Comparison of ENCODE assay signal across 21 cellular contexts in genomic region chr2:86283461-86284030, GRCh38. TPM values are rescaled to one million over a fixed set of nuclear protein-coding genes. Genes with fewer than 3 reads are reported as not detected.
A peak's percentile ranks its signal among the peaks of the same experiment; 100 is the strongest.
DNase-seq lines count a peak whose midpoint lies in the region; TF ChIP-seq lines count a peak whose summit lies in the region.
"Had no signal": no experiment of that assay in that cellular context is flagged by ENCODE, and none has a peak within 500 bp of the region (broad histone marks: within the 10 kb centered on the region; RNA-seq: fewer than 3 reads in every experiment).

No MANE protein-coding gene starts in this region.

- no peak for TF ChIP-seq CTCF in progenitor cell of endocrine pancreas (IDR thresholded peaks at IDR 0.05; ENCODE audit: unreplicated experiment)

- H2BK15ac ChIP-seq in mesenchymal stem cell (ENCODE audit: low read depth, poor library complexity, severe bottlenecking), result no peak overlapping the region

- H3K4me3 Mint-ChIP-seq in progenitor cell of endocrine pancreas (ENCODE audit: low read depth) (no peak overlapping the region), immature natural killer cell (no peak overlapping the region)
- H3K4me3 Mint-ChIP-seq: activated naive CD4-positive, alpha-beta T cell treated with anti-CD3 and anti-CD28 coated beads, Interleukin-2, amount 50 U/mL, for 24 hours; CD4-positive, alpha-beta memory T cell had no signal

- H3K9me3 ChIP-seq in mesenchymal stem cell (ENCODE audit: control insufficient read depth, low read length), result no peaks in the 10 kb centered on the region
- H3K9me3 ChIP-seq: pancreas, Peyer's patch had no signal

- no peak overlapping the region for H2AK5ac ChIP-seq in mesenchymal stem cell (ENCODE audit: low read length, severe bottlenecking)

- H3K36me3 Mint-ChIP-seq in progenitor cell of endocrine pancreas (ENCODE audit: insufficient read depth) (no peaks in the 10 kb centered on the region), immature natural killer cell (no peaks in the 10 kb centered on the region)
- H3K36me3 Mint-ChIP-seq: activated naive CD4-positive, alpha-beta T cell treated with anti-CD3 and anti-CD28 coated beads, Interleukin-2, amount 50 U/mL, for 24 hours; CD4-positive, alpha-beta memory T cell had no signal

- H2BK120ac ChIP-seq in mesenchymal stem cell (ENCODE audit: low read depth, low read length), result no peak overlapping the region

- H3K9ac ChIP-seq in mesenchymal stem cell (ENCODE audit: low read length), result no peak overlapping the region
- H3K9ac ChIP-seq: KMS-11 had no signal

- H3K23ac ChIP-seq in mesenchymal stem cell (ENCODE audit: low read length in 2 of 2), result no peak overlapping the region

- H3K14ac ChIP-seq in mesenchymal stem cell (ENCODE audit: low read length in 2 of 2), result no peak overlapping the region

- peak overlapping the region; percentile 18 for H3K27ac Mint-ChIP-seq in progenitor cell of endocrine pancreas
- H3K27ac Mint-ChIP-seq in immature natural killer cell, result no peak overlapping the region
- H3K27ac Mint-ChIP-seq: activated naive CD4-positive, alpha-beta T cell treated with anti-CD3 and anti-CD28 coated beads, Interleukin-2, amount 50 U/mL, for 24 hours; CD4-positive, alpha-beta memory T cell had no signal

- H2BK5ac ChIP-seq in mesenchymal stem cell (ENCODE audit: low read depth, low read length, poor library complexity, severe bottlenecking), result no peak overlapping the region

- H2BK12ac ChIP-seq in mesenchymal stem cell (ENCODE audit: low read length in 2 of 2), result no peak overlapping the region

- no peak overlapping the region for H2AFZ ChIP-seq in mesenchymal stem cell (ENCODE audit: low read depth, low read length)

- DNase-seq in ACHN, result peak; percentile 83
- DNase-seq in NCI-H69 (lab: John Stamatoyannopoulos, UW), result peak; percentile 5
- DNase-seq in glomerular visceral epithelial cell (ENCODE audit: extremely low spot score), result peak; percentile 64
- DNase-seq in progenitor cell of endocrine pancreas (ENCODE audit: low spot score, unreplicated experiment), result no peak
- no peak for DNase-seq in mesenchymal stem cell
- no peak for DNase-seq in DMS153 (lab: John Stamatoyannopoulos, UW)
- DNase-seq in SKM-1 (lab: John Stamatoyannopoulos, UW; ENCODE audit: unreplicated experiment), result no peak
- no peak for DNase-seq in immature natural killer cell
- DNase-seq: activated T-cell treated with anti-CD3 and anti-CD28 coated beads, Interleukin-2, amount 50 U/mL, for 1 hour; caudate nucleus; CD4-positive, alpha-beta memory T cell; H7; hypothalamus; NCI-H1092 treated with DMSO at 0.1 percent for 48 hours; NCI-H774; Peyer's patch; stimulated activated naive CD8-positive, alpha-beta T cell treated with anti-CD3 and anti-CD28 coated beads, Interleukin-15, Interleukin-2, amounts not matched to agents 100 U/mL and 50 U/mL, for 24 hours had no signal

- H3K36me3 ChIP-seq in mesenchymal stem cell (ENCODE audit: control insufficient read depth in 1 of 2, insufficient read depth in 2 of 2, low read depth in 1 of 2, low read length in 2 of 2), result no peaks in the 10 kb centered on the region
- H3K36me3 ChIP-seq: pancreas, Peyer's patch had no signal

- peaks cover 12% of the 10 kb centered on the region for H3K4me1 ChIP-seq in mesenchymal stem cell (ENCODE audit: control insufficient read depth, insufficient read depth, low read depth, low read length)

- no peak overlapping the region for H3K4me2 ChIP-seq in mesenchymal stem cell (ENCODE audit: low read length, poor library complexity, severe bottlenecking)
- H3K4me2 ChIP-seq: KMS-11 had no signal

- H3K27me3 ChIP-seq in mesenchymal stem cell (ENCODE audit: control insufficient read depth in 1 of 2, insufficient read depth in 1 of 2, low read length in 2 of 2), result peaks cover 47 to 69% of the 10 kb centered on the region in 2 experiments
- H3K27me3 ChIP-seq: pancreas, Peyer's patch had no signal

- no peak overlapping the region for H3K27ac ChIP-seq in mesenchymal stem cell (ENCODE audit: low read length, poor library complexity, severe bottlenecking)
- H3K27ac ChIP-seq: HL-60, KMS-11, pancreas had no signal

- in situ Hi-C loops in ACHN (cut with HindIII; ENCODE audit: low pct_ligation_motif_present, low pct_unique_long_range_greater_than_20kb, low sequenced_read_pairs), result no loop called here

- peaks cover 16% of the 10 kb centered on the region for H3K4me1 Mint-ChIP-seq in progenitor cell of endocrine pancreas (ENCODE audit: low read depth)
- H3K4me1 Mint-ChIP-seq in immature natural killer cell, result no peaks in the 10 kb centered on the region
- H3K4me1 Mint-ChIP-seq: activated naive CD4-positive, alpha-beta T cell treated with anti-CD3 and anti-CD28 coated beads, Interleukin-2, amount 50 U/mL, for 24 hours; CD4-positive, alpha-beta memory T cell had no signal

- no peaks in the 10 kb centered on the region for H3K79me1 ChIP-seq in mesenchymal stem cell (replicated peaks; ENCODE audit: low read length, poor library complexity, severe bottlenecking)

- no peak overlapping the region for H4K91ac ChIP-seq in mesenchymal stem cell (ENCODE audit: low read length)

- H3K9me3 Mint-ChIP-seq in progenitor cell of endocrine pancreas (ENCODE audit: low read depth) (no peaks in the 10 kb centered on the region), immature natural killer cell (no peaks in the 10 kb centered on the region)
- H3K9me3 Mint-ChIP-seq: activated naive CD4-positive, alpha-beta T cell treated with anti-CD3 and anti-CD28 coated beads, Interleukin-2, amount 50 U/mL, for 24 hours; CD4-positive, alpha-beta memory T cell had no signal

- H3K4me3 ChIP-seq in mesenchymal stem cell (ENCODE audit: insufficient read depth in 1 of 2, low read depth in 1 of 2, low read length in 2 of 2), result no peak overlapping the region
- H3K4me3 ChIP-seq: pancreas, Peyer's patch had no signal

- no peak overlapping the region for H3K4ac ChIP-seq in mesenchymal stem cell (ENCODE audit: low read depth in 1 of 2, low read length in 2 of 2)

- peaks cover 3% of the 10 kb centered on the region for H3K27me3 Mint-ChIP-seq in progenitor cell of endocrine pancreas
- H3K27me3 Mint-ChIP-seq in immature natural killer cell (ENCODE audit: low read depth in 3 of 3), result peaks cover 3 to 7% (median 3%) of the 10 kb centered on the region in 3 donors
- H3K27me3 Mint-ChIP-seq: activated naive CD4-positive, alpha-beta T cell treated with anti-CD3 and anti-CD28 coated beads, Interleukin-2, amount 50 U/mL, for 24 hours had no signal

- H3K18ac ChIP-seq in mesenchymal stem cell (ENCODE audit: low read depth in 1 of 2, low read length in 2 of 2), result no peak overlapping the region

- 77% methylated on average over 4 of the region's 4 CpGs for WGBS in mesenchymal stem cell

- H4K8ac ChIP-seq in mesenchymal stem cell (ENCODE audit: low read length), result no peak overlapping the region

RNA-seq across cellular contexts. Expression of gene REEP1, which starts 53.9 kb away (rescaled TPM):
- 12.0 and 14.2 TPM in 2 replicates for total RNA-seq in progenitor cell of endocrine pancreas
- polyA plus RNA-seq in mesenchymal stem cell (2013, experiment 1 of 2), result 0.22 TPM
- polyA plus RNA-seq in mesenchymal stem cell (2013, experiment 2 of 2), result 0.12 TPM
- not detected for polyA plus RNA-seq in immature natural killer cell
- polyA plus RNA-seq: CD4-positive, alpha-beta memory T cell had no signal

Comparison
In these comparisons a context has a peak if more than half of its experiments do, and no peak if none do; other contexts are left out.
1. DNase-seq: peak in ACHN (single experiment), NCI-H69 (single experiment) and glomerular visceral epithelial cell (single experiment); none in progenitor cell of endocrine pancreas (single experiment), mesenchymal stem cell (single experiment), DMS153 (single experiment), SKM-1 (single experiment) and immature natural killer cell (0 of 3).